In the genomic region with DNA sequence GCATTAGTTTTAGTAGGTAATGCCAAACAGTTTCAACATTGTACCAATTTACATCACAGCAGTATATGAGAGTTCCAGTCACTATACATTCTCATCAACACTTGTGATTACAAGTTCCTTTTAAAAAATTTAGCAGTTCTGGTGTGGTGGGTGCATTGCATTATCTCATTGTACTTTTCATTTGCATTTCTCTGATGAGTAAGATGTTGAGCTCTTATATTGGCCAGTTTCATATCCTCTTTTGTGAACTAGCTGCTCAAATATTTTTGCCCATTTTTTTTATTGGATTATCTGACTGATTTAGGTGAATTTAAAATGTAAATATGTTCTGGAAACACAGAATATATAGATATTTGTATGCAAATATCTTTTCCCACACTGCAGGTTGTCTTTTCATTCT, we compare ENCODE assay signal across 1 cellular context.
TF ChIP-seq lines count a peak whose summit lies in the region.

No MANE protein-coding gene starts in this region.

TF ChIP-seq in GM12878, 131 proteins besides CTCF, POLR2A, EP300 and RAD21 (continued from another document):
- TF ChIP-seq, protein P1, sequence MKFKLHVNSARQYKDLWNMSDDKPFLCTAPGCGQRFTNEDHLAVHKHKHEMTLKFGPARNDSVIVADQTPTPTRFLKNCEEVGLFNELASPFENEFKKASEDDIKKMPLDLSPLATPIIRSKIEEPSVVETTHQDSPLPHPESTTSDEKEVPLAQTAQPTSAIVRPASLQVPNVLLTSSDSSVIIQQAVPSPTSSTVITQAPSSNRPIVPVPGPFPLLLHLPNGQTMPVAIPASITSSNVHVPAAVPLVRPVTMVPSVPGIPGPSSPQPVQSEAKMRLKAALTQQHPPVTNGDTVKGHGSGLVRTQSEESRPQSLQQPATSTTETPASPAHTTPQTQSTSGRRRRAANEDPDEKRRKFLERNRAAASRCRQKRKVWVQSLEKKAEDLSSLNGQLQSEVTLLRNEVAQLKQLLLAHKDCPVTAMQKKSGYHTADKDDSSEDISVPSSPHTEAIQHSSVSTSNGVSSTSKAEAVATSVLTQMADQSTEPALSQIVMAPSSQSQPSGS (IDR thresholded peaks at IDR 0.05; ENCODE audit: low read length), result peak; percentile 94
- peak; percentile 57; the same call in 1 of the 2 replicates for TF ChIP-seq MEF2A (IDR thresholded peaks at IDR 0.05; ENCODE audit: insufficient read depth, low read depth, low read length)
- peak; percentile 46; the same call in 1 of the 2 replicates for TF ChIP-seq CREB1 (IDR thresholded peaks at IDR 0.05; ENCODE audit: low read depth)
- no peak for TF ChIP-seq RFX5 (IDR thresholded peaks at IDR 0.05; ENCODE audit: low read depth, low read length)
- peak; percentile 53; the same call in 1 of the 2 replicates for TF ChIP-seq BMI1 (IDR thresholded peaks at IDR 0.05; ENCODE audit: borderline replicate concordance)
- TF ChIP-seq, protein P2, sequence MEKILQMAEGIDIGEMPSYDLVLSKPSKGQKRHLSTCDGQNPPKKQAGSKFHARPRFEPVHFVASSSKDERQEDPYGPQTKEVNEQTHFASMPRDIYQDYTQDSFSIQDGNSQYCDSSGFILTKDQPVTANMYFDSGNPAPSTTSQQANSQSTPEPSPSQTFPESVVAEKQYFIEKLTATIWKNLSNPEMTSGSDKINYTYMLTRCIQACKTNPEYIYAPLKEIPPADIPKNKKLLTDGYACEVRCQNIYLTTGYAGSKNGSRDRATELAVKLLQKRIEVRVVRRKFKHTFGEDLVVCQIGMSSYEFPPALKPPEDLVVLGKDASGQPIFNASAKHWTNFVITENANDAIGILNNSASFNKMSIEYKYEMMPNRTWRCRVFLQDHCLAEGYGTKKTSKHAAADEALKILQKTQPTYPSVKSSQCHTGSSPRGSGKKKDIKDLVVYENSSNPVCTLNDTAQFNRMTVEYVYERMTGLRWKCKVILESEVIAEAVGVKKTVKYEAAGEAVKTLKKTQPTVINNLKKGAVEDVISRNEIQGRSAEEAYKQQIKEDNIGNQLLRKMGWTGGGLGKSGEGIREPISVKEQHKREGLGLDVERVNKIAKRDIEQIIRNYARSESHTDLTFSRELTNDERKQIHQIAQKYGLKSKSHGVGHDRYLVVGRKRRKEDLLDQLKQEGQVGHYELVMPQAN (conservative IDR thresholded peaks at IDR 0.05), result no peak
- TF ChIP-seq, protein P3, sequence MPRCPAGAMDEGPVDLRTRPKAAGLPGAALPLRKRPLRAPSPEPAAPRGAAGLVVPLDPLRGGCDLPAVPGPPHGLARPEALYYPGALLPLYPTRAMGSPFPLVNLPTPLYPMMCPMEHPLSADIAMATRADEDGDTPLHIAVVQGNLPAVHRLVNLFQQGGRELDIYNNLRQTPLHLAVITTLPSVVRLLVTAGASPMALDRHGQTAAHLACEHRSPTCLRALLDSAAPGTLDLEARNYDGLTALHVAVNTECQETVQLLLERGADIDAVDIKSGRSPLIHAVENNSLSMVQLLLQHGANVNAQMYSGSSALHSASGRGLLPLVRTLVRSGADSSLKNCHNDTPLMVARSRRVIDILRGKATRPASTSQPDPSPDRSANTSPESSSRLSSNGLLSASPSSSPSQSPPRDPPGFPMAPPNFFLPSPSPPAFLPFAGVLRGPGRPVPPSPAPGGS (IDR thresholded peaks at IDR 0.05; ENCODE audit: borderline replicate concordance, insufficient read depth, low read depth, low read length, poor library complexity, severe bottlenecking), result peak; percentile 41
- peak; percentile 70; the same call in 1 of the 2 replicates for TF ChIP-seq BACH1 (IDR thresholded peaks at IDR 0.05; ENCODE audit: borderline replicate concordance)
- TF ChIP-seq DPF2 (IDR thresholded peaks at IDR 0.05), result peak; percentile 96
- TF ChIP-seq, protein P4, sequence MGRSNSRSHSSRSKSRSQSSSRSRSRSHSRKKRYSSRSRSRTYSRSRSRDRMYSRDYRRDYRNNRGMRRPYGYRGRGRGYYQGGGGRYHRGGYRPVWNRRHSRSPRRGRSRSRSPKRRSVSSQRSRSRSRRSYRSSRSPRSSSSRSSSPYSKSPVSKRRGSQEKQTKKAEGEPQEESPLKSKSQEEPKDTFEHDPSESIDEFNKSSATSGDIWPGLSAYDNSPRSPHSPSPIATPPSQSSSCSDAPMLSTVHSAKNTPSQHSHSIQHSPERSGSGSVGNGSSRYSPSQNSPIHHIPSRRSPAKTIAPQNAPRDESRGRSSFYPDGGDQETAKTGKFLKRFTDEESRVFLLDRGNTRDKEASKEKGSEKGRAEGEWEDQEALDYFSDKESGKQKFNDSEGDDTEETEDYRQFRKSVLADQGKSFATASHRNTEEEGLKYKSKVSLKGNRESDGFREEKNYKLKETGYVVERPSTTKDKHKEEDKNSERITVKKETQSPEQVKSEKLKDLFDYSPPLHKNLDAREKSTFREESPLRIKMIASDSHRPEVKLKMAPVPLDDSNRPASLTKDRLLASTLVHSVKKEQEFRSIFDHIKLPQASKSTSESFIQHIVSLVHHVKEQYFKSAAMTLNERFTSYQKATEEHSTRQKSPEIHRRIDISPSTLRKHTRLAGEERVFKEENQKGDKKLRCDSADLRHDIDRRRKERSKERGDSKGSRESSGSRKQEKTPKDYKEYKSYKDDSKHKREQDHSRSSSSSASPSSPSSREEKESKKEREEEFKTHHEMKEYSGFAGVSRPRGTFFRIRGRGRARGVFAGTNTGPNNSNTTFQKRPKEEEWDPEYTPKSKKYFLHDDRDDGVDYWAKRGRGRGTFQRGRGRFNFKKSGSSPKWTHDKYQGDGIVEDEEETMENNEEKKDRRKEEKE (IDR thresholded peaks at IDR 0.05), result no peak
- TF ChIP-seq TARDBP (IDR thresholded peaks at IDR 0.05; ENCODE audit: borderline replicate concordance), result no peak
- peak; percentile 71 for TF ChIP-seq CREM (IDR thresholded peaks at IDR 0.05; ENCODE audit: low read depth)
- no peak for TF ChIP-seq NFXL1 (IDR thresholded peaks at IDR 0.05; ENCODE audit: borderline replicate concordance)
- peak; percentile 35; the same call in 1 of the 2 replicates for TF ChIP-seq GABPA (IDR thresholded peaks at IDR 0.05; ENCODE audit: low read depth)
- TF ChIP-seq NBN (IDR thresholded peaks at IDR 0.05), result 0 out of 2 replicates have a peak, but pooled peaks have one; percentile 28
- TF ChIP-seq SPI1 (IDR thresholded peaks at IDR 0.05; ENCODE audit: borderline replicate concordance, insufficient read depth, low read depth, low read length), result peak; percentile 98
- no peak for TF ChIP-seq SMARCA5 (IDR thresholded peaks at IDR 0.05)
- TF ChIP-seq IKZF1 (conservative IDR thresholded peaks at IDR 0.05), result 0 out of 2 replicates have a peak, but pooled peaks have one; percentile 25
- peak; percentile 74 for TF ChIP-seq RUNX3 (IDR thresholded peaks at IDR 0.05; ENCODE audit: low read length)
- peak in 1 of 2 experiments; percentile 48; a peak in 1 of 4 replicates for TF ChIP-seq ETV6 (conservative IDR thresholded peaks at IDR 0.05 in 1 of 2, IDR thresholded peaks at IDR 0.05 in 1 of 2; ENCODE audit: borderline replicate concordance in 1 of 2, low read depth in 1 of 2)
- TF ChIP-seq NFIC (IDR thresholded peaks at IDR 0.05; ENCODE audit: low read depth, low read length), result peak; percentile 93; the same call in 1 of the 2 replicates
- peak; percentile 66; the same call in 1 of the 2 replicates for TF ChIP-seq BCL11A (IDR thresholded peaks at IDR 0.05; ENCODE audit: low read depth, low read length)
- TF ChIP-seq IRF4 (IDR thresholded peaks at IDR 0.05; ENCODE audit: low read depth, low read length), result peak; percentile 93
- TF ChIP-seq, protein P5, sequence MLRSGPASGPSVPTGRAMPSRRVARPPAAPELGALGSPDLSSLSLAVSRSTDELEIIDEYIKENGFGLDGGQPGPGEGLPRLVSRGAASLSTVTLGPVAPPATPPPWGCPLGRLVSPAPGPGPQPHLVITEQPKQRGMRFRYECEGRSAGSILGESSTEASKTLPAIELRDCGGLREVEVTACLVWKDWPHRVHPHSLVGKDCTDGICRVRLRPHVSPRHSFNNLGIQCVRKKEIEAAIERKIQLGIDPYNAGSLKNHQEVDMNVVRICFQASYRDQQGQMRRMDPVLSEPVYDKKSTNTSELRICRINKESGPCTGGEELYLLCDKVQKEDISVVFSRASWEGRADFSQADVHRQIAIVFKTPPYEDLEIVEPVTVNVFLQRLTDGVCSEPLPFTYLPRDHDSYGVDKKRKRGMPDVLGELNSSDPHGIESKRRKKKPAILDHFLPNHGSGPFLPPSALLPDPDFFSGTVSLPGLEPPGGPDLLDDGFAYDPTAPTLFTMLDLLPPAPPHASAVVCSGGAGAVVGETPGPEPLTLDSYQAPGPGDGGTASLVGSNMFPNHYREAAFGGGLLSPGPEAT (IDR thresholded peaks at IDR 0.05; ENCODE audit: low read depth), result peak; percentile 79; the same call in 1 of the 2 replicates
- TF ChIP-seq MXI1 (IDR thresholded peaks at IDR 0.05; ENCODE audit: low read depth, low read length), result peak; percentile 61; the same call in 1 of the 2 replicates
- 0 out of 2 replicates have a peak, but pooled peaks have one; percentile 20 for TF ChIP-seq ZNF24 (IDR thresholded peaks at IDR 0.05)
- peak; percentile 28 for TF ChIP-seq MEF2B (IDR thresholded peaks at IDR 0.05; ENCODE audit: partially characterized antibody, poor library complexity, severe bottlenecking)
- peak in 1 of 2 experiments; percentile 34; a peak in 1 of 4 replicates for TF ChIP-seq BHLHE40 (IDR thresholded peaks at IDR 0.05; ENCODE audit: borderline replicate concordance in 1 of 2, low read depth in 2 of 2, low read length in 1 of 2)
- TF ChIP-seq NFYA (IDR thresholded peaks at IDR 0.05; ENCODE audit: borderline replicate concordance, low read depth, low read length), result no peak
- TF ChIP-seq, protein P6, sequence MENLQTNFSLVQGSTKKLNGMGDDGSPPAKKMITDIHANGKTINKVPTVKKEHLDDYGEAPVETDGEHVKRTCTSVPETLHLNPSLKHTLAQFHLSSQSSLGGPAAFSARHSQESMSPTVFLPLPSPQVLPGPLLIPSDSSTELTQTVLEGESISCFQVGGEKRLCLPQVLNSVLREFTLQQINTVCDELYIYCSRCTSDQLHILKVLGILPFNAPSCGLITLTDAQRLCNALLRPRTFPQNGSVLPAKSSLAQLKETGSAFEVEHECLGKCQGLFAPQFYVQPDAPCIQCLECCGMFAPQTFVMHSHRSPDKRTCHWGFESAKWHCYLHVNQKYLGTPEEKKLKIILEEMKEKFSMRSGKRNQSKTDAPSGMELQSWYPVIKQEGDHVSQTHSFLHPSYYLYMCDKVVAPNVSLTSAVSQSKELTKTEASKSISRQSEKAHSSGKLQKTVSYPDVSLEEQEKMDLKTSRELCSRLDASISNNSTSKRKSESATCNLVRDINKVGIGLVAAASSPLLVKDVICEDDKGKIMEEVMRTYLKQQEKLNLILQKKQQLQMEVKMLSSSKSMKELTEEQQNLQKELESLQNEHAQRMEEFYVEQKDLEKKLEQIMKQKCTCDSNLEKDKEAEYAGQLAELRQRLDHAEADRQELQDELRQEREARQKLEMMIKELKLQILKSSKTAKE (IDR thresholded peaks at IDR 0.05; ENCODE audit: low read depth, poor library complexity, severe bottlenecking), result peak; percentile 46
- no peak for TF ChIP-seq TCF3 (IDR thresholded peaks at IDR 0.05; ENCODE audit: borderline replicate concordance, insufficient read depth, low read depth, low read length)
